In genomic region chr22:37186228-37186996, GRCh38 we compare ENCODE assay signal across 9 cellular contexts. TPM values are rescaled to one million over a fixed set of nuclear protein-coding genes. Genes with fewer than 3 reads are reported as not detected.
A peak's percentile ranks its signal among the peaks of the same experiment; 100 is the strongest.
DNase-seq lines count a peak whose midpoint lies in the region; ATAC-seq and TF ChIP-seq lines count a peak whose summit lies in the region.
"Had no signal": no experiment of that assay in that cellular context is flagged by ENCODE, and none has a peak within 500 bp of the region (broad histone marks: within the 10 kb centered on the region; RNA-seq: fewer than 3 reads in every experiment).

No MANE protein-coding gene starts in this region.

- no peak for TF ChIP-seq CTCF in Panc1 (IDR thresholded peaks at IDR 0.05)
- no peak for TF ChIP-seq CTCF in brain microvascular endothelial cell (IDR thresholded peaks at IDR 0.05; ENCODE audit: low read depth, low read length, missing control alignments)

- CTCF ChIA-PET in Panc1 (lab: Charles Lee), result no interaction called here

- peaks cover 56% of the 10 kb centered on the region for H3K4me1 ChIP-seq in Panc1 (ENCODE audit: control insufficient read depth, insufficient read depth, low read length)
- H3K4me1 ChIP-seq in subcutaneous abdominal adipose tissue (ENCODE audit: control insufficient read depth in 5 of 5, insufficient read depth in 5 of 5, low read length in 5 of 5), result peaks cover 14 to 45% (median 36%) of the 10 kb centered on the region in 5 donors

- peak; percentile 58 for ATAC-seq in Panc1
- ATAC-seq in GM21717 (IDR thresholded peaks at IDR 0.05; ENCODE audit: unreplicated experiment), result no peak
- ATAC-seq in GM21360 (IDR thresholded peaks at IDR 0.05; ENCODE audit: unreplicated experiment), result no peak

- intact Hi-C loops in Panc1 (cut with micrococcal nuclease; ENCODE audit: unreplicated experiment), result no loop called here

- peak; percentile 53 for DNase-seq in stimulated activated CD4-positive, alpha-beta T cell treated with anti-CD3 and anti-CD28 coated beads, Interleukin-4, amount 100 ng/mL, for 24 hours
- no peak for DNase-seq in stimulated activated CD4-positive, alpha-beta T cell treated with anti-CD3 and anti-CD28 coated beads, Interleukin-12 subunit alpha, Interleukin-12 subunit beta, amount 100 ng/mL, for 4 hours
- DNase-seq in Panc1 (ENCODE audit: low read depth, low spot score), result no peak
- DNase-seq in brain microvascular endothelial cell, result peak; percentile 75
- DNase-seq in iris pigment epithelial cell (ENCODE audit: low read depth), result peak; percentile 88

- H3K27me3 ChIP-seq in Panc1 (ENCODE audit: control insufficient read depth, insufficient read depth, low read length) (no peaks in the 10 kb centered on the region), brain microvascular endothelial cell (replicated peaks) (no peaks in the 10 kb centered on the region), subcutaneous abdominal adipose tissue (ENCODE audit: control insufficient read depth in 5 of 5, insufficient read depth in 4 of 5, low read length in 5 of 5) (peaks cover 0 to 2% (median 0%) of the 10 kb centered on the region in 5 donors)

- peak overlapping the region in 1 of 5 donors; percentile 43 for H3K9ac ChIP-seq in subcutaneous abdominal adipose tissue (ENCODE audit: low read length in 5 of 5)

- no peaks in the 10 kb centered on the region for H3K36me3 ChIP-seq in Panc1 (ENCODE audit: control insufficient read depth, insufficient read depth, low read length)
- H3K36me3 ChIP-seq in brain microvascular endothelial cell (replicated peaks), result no peaks in the 10 kb centered on the region
- H3K36me3 ChIP-seq in subcutaneous abdominal adipose tissue (ENCODE audit: control insufficient read depth in 5 of 5, insufficient read depth in 5 of 5, low read length in 5 of 5), result peaks cover 0 to 4% (median 0%) of the 10 kb centered on the region in 5 donors

- BruUV-seq in Panc1 (replicated peaks; lab: Mats Ljungman, UMichigan), result no TSS peak

- H3K9me3 ChIP-seq in Panc1 (ENCODE audit: control insufficient read depth, insufficient read depth, low read depth, low read length) (no peaks in the 10 kb centered on the region), subcutaneous abdominal adipose tissue (ENCODE audit: control insufficient read depth in 5 of 5, low read length in 5 of 5) (no peaks in the 10 kb centered on the region)

- H3K4me3 ChIP-seq in Panc1 (ENCODE audit: low read depth in 2 of 2, low read length in 2 of 2) (peak overlapping the region; percentile 49 to 64), brain microvascular endothelial cell (ENCODE audit: low read depth, low read length) (no peak overlapping the region), subcutaneous abdominal adipose tissue (ENCODE audit: low read depth in 1 of 5, low read length in 5 of 5) (peak overlapping the region in 1 of 5 donors; percentile 34)

- H3K27ac ChIP-seq in Panc1 (ENCODE audit: low read length) (peak overlapping the region; percentile 94), brain microvascular endothelial cell (no peak overlapping the region), subcutaneous abdominal adipose tissue (ENCODE audit: low read depth, low read length) (peak overlapping the region; percentile 95)

- POLR2A ChIA-PET in Panc1 (lab: Charles Lee), result no interaction called here

- in situ Hi-C loops in Panc1 (cut with HindIII; ENCODE audit: low pct_unique_long_range_greater_than_20kb, low sequenced_read_pairs) (no loop called here), brain microvascular endothelial cell (cut with HindIII; ENCODE audit: low pct_ligation_motif_present, low sequenced_read_pairs) (no loop called here)

RNA-seq across cellular contexts. Expression of gene C1QTNF6, which starts 1.6 kb away (rescaled TPM):
- total RNA-seq in Panc1 (2021; ENCODE audit: unreplicated experiment), result 25.0 TPM
- 24.0 TPM for polyA plus RNA-seq in Panc1 (2012; ENCODE audit: insufficient read length)

RNA-seq across cellular contexts. Expression of gene SSTR3, which starts 25.9 kb away (rescaled TPM):
- total RNA-seq in Panc1 (2021; ENCODE audit: unreplicated experiment), result 0.08 TPM
- not detected for polyA plus RNA-seq in Panc1 (2012; ENCODE audit: insufficient read length)

RNA-seq across cellular contexts. Expression of gene IL2RB, which starts 36.7 kb away (rescaled TPM):
- 1.0 TPM for total RNA-seq in Panc1 (2021; ENCODE audit: unreplicated experiment)
- polyA plus RNA-seq in Panc1 (2012; ENCODE audit: insufficient read length), result 0.59 TPM
- total RNA-seq: frontal cortex had no signal

RNA-seq across cellular contexts. Expression of gene RAC2, which starts 57.7 kb away (rescaled TPM):
- total RNA-seq in Panc1 (2021; ENCODE audit: unreplicated experiment), result 1.5 TPM
- polyA plus RNA-seq in Panc1 (2012; ENCODE audit: insufficient read length), result 0.55 TPM

Comparison
In these comparisons a context has a peak if more than half of its experiments do, and no peak if none do; other contexts are left out.
1. DNase-seq: peak in stimulated activated CD4-positive, alpha-beta T cell treated with anti-CD3 and anti-CD28 coated beads, Interleukin-4, amount 100 ng/mL, for 24 hours (single experiment), brain microvascular endothelial cell (single experiment) and iris pigment epithelial cell (single experiment); none in stimulated activated CD4-positive, alpha-beta T cell treated with anti-CD3 and anti-CD28 coated beads, Interleukin-12 subunit alpha, Interleukin-12 subunit beta, amount 100 ng/mL, for 4 hours (single experiment) and Panc1 (single experiment).